8 cellular contexts compared by ENCODE assay signal in genomic region chr4:108109997-108110416, GRCh38. TPM values are rescaled to one million over a fixed set of nuclear protein-coding genes. Genes with fewer than 3 reads are reported as not detected.
DNase-seq lines count a peak whose midpoint lies in the region; ATAC-seq and TF ChIP-seq lines count a peak whose summit lies in the region.

No MANE protein-coding gene starts in this region.

- H3K36me3 Mint-ChIP-seq in activated CD4-positive, alpha-beta T cell treated with anti-CD3 and anti-CD28 coated beads, Interleukin-2, amount 10 ng/mL, durations not matched to agents 24 days and 14 days (ENCODE audit: low read depth) = peaks cover 41% of the 10 kb centered on the region
- no peaks in the 10 kb centered on the region for H3K36me3 Mint-ChIP-seq in Calu3 (ENCODE audit: insufficient read depth, unreplicated experiment)

- peak overlapping the region; percentile 81 for H3K4me3 Mint-ChIP-seq in activated CD4-positive, alpha-beta T cell treated with anti-CD3 and anti-CD28 coated beads, Interleukin-2, amount 10 ng/mL, durations not matched to agents 24 days and 14 days
- H3K4me3 Mint-ChIP-seq in Calu3 (ENCODE audit: low read depth, unreplicated experiment) = no peak overlapping the region

- H3K36me3 ChIP-seq in heart right ventricle = no peaks in the 10 kb centered on the region

- CTCF ChIA-PET in Calu3 (lab: Charles Lee) = no interaction called here

- H3K27me3 Mint-ChIP-seq in activated CD4-positive, alpha-beta T cell treated with anti-CD3 and anti-CD28 coated beads, Interleukin-2, amount 10 ng/mL, durations not matched to agents 24 days and 14 days = no peaks in the 10 kb centered on the region
- H3K27me3 Mint-ChIP-seq in Calu3 (ENCODE audit: unreplicated experiment) = peaks cover 12% of the 10 kb centered on the region

- H3K27ac ChIP-seq in heart right ventricle = no peak overlapping the region

- TF ChIP-seq CTCF in epithelial cell of proximal tubule (conservative IDR thresholded peaks at IDR 0.05; ENCODE audit: low read depth, low read length) = peak; percentile 26
- TF ChIP-seq CTCF in heart right ventricle (IDR thresholded peaks at IDR 0.05) = no peak
- TF ChIP-seq CTCF in Calu3 (IDR thresholded peaks at IDR 0.05; ENCODE audit: unreplicated experiment) = no peak

- intact Hi-C loops in activated CD4-positive, alpha-beta T cell treated with anti-CD3 and anti-CD28 coated beads, Interleukin-2, amount 10 ng/mL, durations not matched to agents 24 days and 14 days (cut with micrococcal nuclease) = loop anchor here (2.0 kb wide), 3 partner anchors 39 to 323 kb away; no protein-coding TSS in a partner anchor
- intact Hi-C loops in heart right ventricle (cut with DNase I) = no loop called here
- intact Hi-C loops in Calu3 (cut with micrococcal nuclease; ENCODE audit: unreplicated experiment) = no loop called here

- H3K4me1 ChIP-seq in heart right ventricle = peaks cover 0 to 22% (median 0%) of the 10 kb centered on the region in 9 donors

- no TSS peak for BruUV-seq in Calu3 (replicated peaks; lab: Mats Ljungman, UMichigan)

- ATAC-seq in GM21619 (IDR thresholded peaks at IDR 0.05; ENCODE audit: unreplicated experiment) (peak; percentile 91), HG03342 (IDR thresholded peaks at IDR 0.05; ENCODE audit: unreplicated experiment) (peak; percentile 84), SK-N-SH treated with all-trans-retinoic acid at 6 μM for 48 hours (no peak), heart right ventricle (no peak)

- DNase-seq in activated CD4-positive, alpha-beta T cell treated with anti-CD3 and anti-CD28 coated beads, Interleukin-2, amount 10 ng/mL, durations not matched to agents 24 days and 14 days = peak; percentile 57
- DNase-seq in activated CD4-positive, alpha-beta T cell treated with anti-CD3 and anti-CD28 coated beads, Interleukin-2, amount 50 U/mL, for 4 hours = no peak
- DNase-seq in epithelial cell of proximal tubule (ENCODE audit: low read depth) (no peak), heart right ventricle (no peak), Calu3 (no peak)

- H3K27me3 ChIP-seq in heart right ventricle = peaks cover 0 to 17% (median 0%) of the 10 kb centered on the region in 7 donors

- H3K4me1 Mint-ChIP-seq in activated CD4-positive, alpha-beta T cell treated with anti-CD3 and anti-CD28 coated beads, Interleukin-2, amount 10 ng/mL, durations not matched to agents 24 days and 14 days = peaks cover 84% of the 10 kb centered on the region
- H3K4me1 Mint-ChIP-seq in Calu3 (ENCODE audit: low read depth, unreplicated experiment) = no peaks in the 10 kb centered on the region

- H3K4me3 ChIP-seq in epithelial cell of proximal tubule (ENCODE audit: low read depth, low read length) (no peak overlapping the region), heart right ventricle (no peak overlapping the region)

- H3K9me3 ChIP-seq in heart right ventricle = no peaks in the 10 kb centered on the region

- 79 to 83% methylated on average over 2 of the region's 2 CpGs for WGBS in heart right ventricle, 2 donors

- H3K27ac Mint-ChIP-seq in activated CD4-positive, alpha-beta T cell treated with anti-CD3 and anti-CD28 coated beads, Interleukin-2, amount 10 ng/mL, durations not matched to agents 24 days and 14 days = peak overlapping the region; percentile 90
- no peak overlapping the region for H3K27ac Mint-ChIP-seq in Calu3 (ENCODE audit: unreplicated experiment)

- H3K9me3 Mint-ChIP-seq in activated CD4-positive, alpha-beta T cell treated with anti-CD3 and anti-CD28 coated beads, Interleukin-2, amount 10 ng/mL, durations not matched to agents 24 days and 14 days = peaks cover 4% of the 10 kb centered on the region
- H3K9me3 Mint-ChIP-seq in Calu3 (ENCODE audit: low read depth, unreplicated experiment) = no peaks in the 10 kb centered on the region

TF ChIP-seq in SK-N-SH treated with all-trans-retinoic acid at 6 μM for 48 hours, 23 proteins besides CTCF, POLR2A, EP300 and RAD21:
- TF ChIP-seq ZNF70 (CRISPR knock-in tag; IDR thresholded peaks at IDR 0.05) (no peak), ZNF565 (CRISPR knock-in tag; conservative IDR thresholded peaks at IDR 0.05; ENCODE audit: low read depth) (no peak), PPARA (CRISPR knock-in tag; IDR thresholded peaks at IDR 0.05; ENCODE audit: borderline replicate concordance) (no peak), CREB5 (CRISPR knock-in tag; IDR thresholded peaks at IDR 0.05; ENCODE audit: low read depth) (no peak), ZNF8 (CRISPR knock-in tag; IDR thresholded peaks at IDR 0.05) (no peak), ARNTL (CRISPR knock-in tag; IDR thresholded peaks at IDR 0.05; ENCODE audit: borderline replicate concordance, low read depth) (no peak), ZFP3 (CRISPR knock-in tag; IDR thresholded peaks at IDR 0.05) (no peak), ZFP30 (CRISPR knock-in tag; IDR thresholded peaks at IDR 0.05) (no peak), SNAI2 (CRISPR knock-in tag; IDR thresholded peaks at IDR 0.05) (no peak)

RNA-seq across cellular contexts. Expression of gene LEF1, which starts 58.7 kb away (rescaled TPM):
- total RNA-seq in activated CD4-positive, alpha-beta T cell treated with anti-CD3 and anti-CD28 coated beads, Interleukin-2, amount 10 ng/mL, durations not matched to agents 24 days and 14 days = 131 and 141 TPM in 2 replicates
- 1.2 and 4.2 TPM in 2 replicates for total RNA-seq in epithelial cell of proximal tubule
- 1 to 10 TPM in 4 of 10 donors, under 1 TPM in 5, not detected in 1; 0.35 to 4.6 (median 0.90) TPM for total RNA-seq in heart right ventricle
- polyA plus RNA-seq in heart right ventricle = under 1 TPM; 0.22 to 0.68 TPM
- 0.42 TPM in 1 of 2 replicates, not detected in the other for total RNA-seq in Calu3 (2022)

Comparison
In these comparisons a context has a peak if more than half of its experiments do, and no peak if none do; other contexts are left out.
1. ATAC-seq: peak in GM21619 (single experiment) and HG03342 (single experiment); none in SK-N-SH treated with all-trans-retinoic acid at 6 μM for 48 hours (single experiment) and heart right ventricle (0 of 8).
2. RNA of gene LEF1, which starts 58.7 kb away (total RNA-seq): 131 to 141 TPM in activated CD4-positive, alpha-beta T cell treated with anti-CD3 and anti-CD28 coated beads, Interleukin-2, amount 10 ng/mL, durations not matched to agents 24 days and 14 days; 1.2 to 4.2 TPM in epithelial cell of proximal tubule, 0.35 to 4.6 TPM in heart right ventricle and 0.42 TPM in Calu3; every median in the first group is over 10 times any median in the second.